Comparison of ENCODE assay signal across 7 cellular contexts in genomic region chr6:11042750-11043551, GRCh38. TPM values are rescaled to one million over a fixed set of nuclear protein-coding genes. Genes with fewer than 3 reads are reported as not detected.
DNase-seq lines count a peak whose midpoint lies in the region; ATAC-seq and TF ChIP-seq lines count a peak whose summit lies in the region.

No MANE protein-coding gene starts in this region.

- TF ChIP-seq CTCF in natural killer cell (IDR thresholded peaks at IDR 0.05) = no peak

- ATAC-seq in GM21360 (IDR thresholded peaks at IDR 0.05; ENCODE audit: unreplicated experiment) = peak; percentile 22
- no peak for ATAC-seq in natural killer cell
- ATAC-seq in GM18909 (IDR thresholded peaks at IDR 0.05; ENCODE audit: poor library complexity, unreplicated experiment) = no peak

- H3K27ac Mint-ChIP-seq in dendritic cell treated with granulocyte-macrophage colony-stimulating factor and Interleukin-4, amounts not matched to agents 40 ng/mL and 50 ng/mL, for 4 days = no peak overlapping the region
- H3K27ac Mint-ChIP-seq in natural killer cell = no peak overlapping the region

- peaks cover 66% of the 10 kb centered on the region for H3K27me3 Mint-ChIP-seq in dendritic cell treated with granulocyte-macrophage colony-stimulating factor and Interleukin-4, amounts not matched to agents 40 ng/mL and 50 ng/mL, for 4 days
- H3K27me3 Mint-ChIP-seq in natural killer cell (ENCODE audit: low read depth in 2 of 2) = peaks cover 45 to 69% of the 10 kb centered on the region in 2 donors

- intact Hi-C loops in dendritic cell treated with granulocyte-macrophage colony-stimulating factor and Interleukin-4, amounts not matched to agents 40 ng/mL and 50 ng/mL, for 4 days (cut with micrococcal nuclease) = no loop called here
- intact Hi-C loops in natural killer cell (cut with micrococcal nuclease) = no loop called here
- intact Hi-C loops in posterior cingulate gyrus (cut with DNase I) = no loop called here

- peak; percentile 66 for DNase-seq in NCI-H2227 (lab: John Stamatoyannopoulos, UW; ENCODE audit: unreplicated experiment)
- DNase-seq in natural killer cell = no peak
- DNase-seq in posterior cingulate gyrus = no peak
- no peak for DNase-seq in amniotic stem cell (lab: John Stamatoyannopoulos, UW)

- H3K36me3 Mint-ChIP-seq in dendritic cell treated with granulocyte-macrophage colony-stimulating factor and Interleukin-4, amounts not matched to agents 40 ng/mL and 50 ng/mL, for 4 days (ENCODE audit: low read depth) = no peaks in the 10 kb centered on the region
- H3K36me3 Mint-ChIP-seq in natural killer cell = no peaks in the 10 kb centered on the region

- H3K4me1 Mint-ChIP-seq in dendritic cell treated with granulocyte-macrophage colony-stimulating factor and Interleukin-4, amounts not matched to agents 40 ng/mL and 50 ng/mL, for 4 days (ENCODE audit: low read depth) = peaks cover 14% of the 10 kb centered on the region
- H3K4me1 Mint-ChIP-seq in natural killer cell = peaks cover 0 to 5% of the 10 kb centered on the region in 2 donors

- H3K9me3 Mint-ChIP-seq in dendritic cell treated with granulocyte-macrophage colony-stimulating factor and Interleukin-4, amounts not matched to agents 40 ng/mL and 50 ng/mL, for 4 days = no peaks in the 10 kb centered on the region
- no peaks in the 10 kb centered on the region for H3K9me3 Mint-ChIP-seq in natural killer cell

- peak overlapping the region; percentile 66 for H3K4me3 Mint-ChIP-seq in dendritic cell treated with granulocyte-macrophage colony-stimulating factor and Interleukin-4, amounts not matched to agents 40 ng/mL and 50 ng/mL, for 4 days
- H3K4me3 Mint-ChIP-seq in natural killer cell = peak overlapping the region; percentile 62

RNA-seq across cellular contexts. Expression of gene ELOVL2, which starts 1.2 kb away (rescaled TPM):
- total RNA-seq in natural killer cell = not detected

RNA-seq across cellular contexts. Expression of gene SMIM13, which starts 50.7 kb away (rescaled TPM):
- 10 to 100 TPM in 1 of 3 donors, 1 to 10 TPM in 2; 5.3 to 10.3 (median 9.8) TPM for total RNA-seq in natural killer cell
